16 cellular contexts compared by ENCODE assay signal in genomic region chr2:27871805-27872204, GRCh38.
"Had no signal": no experiment of that assay in that cellular context is flagged by ENCODE, and none has a peak within 500 bp of the region (broad histone marks: within the 10 kb centered on the region; RNA-seq: fewer than 3 reads in every experiment).

No MANE protein-coding gene starts in this region.

- H3K27me3 ChIP-seq: hepatocyte, transverse colon had no signal

- H3K4me3 ChIP-seq: coronary artery, hepatocyte, transverse colon had no signal

- H2AFZ ChIP-seq: hepatocyte had no signal

- H3K4me1 Mint-ChIP-seq: activated naive CD8-positive, alpha-beta T cell treated with anti-CD3 and anti-CD28 coated beads, Interleukin-2, amount 50 U/mL, for 24 hours; stimulated activated effector memory CD8-positive, alpha-beta T cell treated with anti-CD3 and anti-CD28 coated beads, Interleukin-12 subunit alpha, Interleukin-12 subunit beta, amount 100 ng/mL, for 72 hours had no signal

- DNase-seq: activated CD4-positive, alpha-beta T cell treated with anti-CD3 and anti-CD28 coated beads for 48 hours; activated CD8-positive, alpha-beta T cell treated with anti-CD3 and anti-CD28 coated beads, Interleukin-2, amount 10 ng/mL, durations not matched to agents 7 days and 5 days; activated naive CD4-positive, alpha-beta T cell treated with Interleukin-2 at 50 U/mL for 16 hours; activated naive CD8-positive, alpha-beta T cell treated with anti-CD3 and anti-CD28 coated beads, Interleukin-2, amount 50 U/mL, for 24 hours; central memory CD4-positive, alpha-beta T cell; effector CD4-positive, alpha-beta T cell; left ventricle myocardium superior; mesenchymal stem cell; transverse colon had no signal

- H3K79me2 ChIP-seq: hepatocyte had no signal

- H3K4me3 Mint-ChIP-seq: activated CD8-positive, alpha-beta T cell treated with anti-CD3 and anti-CD28 coated beads, Interleukin-2, amount 10 ng/mL, durations not matched to agents 7 days and 5 days; activated naive CD8-positive, alpha-beta T cell treated with anti-CD3 and anti-CD28 coated beads, Interleukin-2, amount 50 U/mL, for 24 hours; activated T-helper 1 cell treated with anti-CD3 and anti-CD28 coated beads, Interleukin-12 subunit alpha, Interleukin-12 subunit beta, Interleukin-2, Interleukin-4 antibody, amounts not matched to agents 30 ng/mL and 10 ng/mL and 1 ng/mL, durations not matched to agents 14 hours and 24 hours and 36 hours; stimulated activated effector memory CD8-positive, alpha-beta T cell treated with anti-CD3 and anti-CD28 coated beads, Interleukin-12 subunit alpha, Interleukin-12 subunit beta, amount 100 ng/mL, for 72 hours; T-helper 2 cell treated with Interferon-gamma antibody and Interleukin-4, amounts not matched to agents 5 μg/mL and 100 μg/mL, for 36 hours had no signal

- H3K27me3 Mint-ChIP-seq: activated naive CD8-positive, alpha-beta T cell treated with anti-CD3 and anti-CD28 coated beads, Interleukin-2, amount 50 U/mL, for 24 hours had no signal

- H3K27ac Mint-ChIP-seq: activated CD8-positive, alpha-beta T cell treated with anti-CD3 and anti-CD28 coated beads, Interleukin-2, amount 10 ng/mL, durations not matched to agents 7 days and 5 days; activated naive CD8-positive, alpha-beta T cell treated with anti-CD3 and anti-CD28 coated beads, Interleukin-2, amount 50 U/mL, for 24 hours; activated T-helper 1 cell treated with anti-CD3 and anti-CD28 coated beads, Interleukin-12 subunit alpha, Interleukin-12 subunit beta, Interleukin-2, Interleukin-4 antibody, amounts not matched to agents 30 ng/mL and 10 ng/mL and 1 ng/mL, durations not matched to agents 14 hours and 24 hours and 36 hours; stimulated activated effector memory CD8-positive, alpha-beta T cell treated with anti-CD3 and anti-CD28 coated beads, Interleukin-12 subunit alpha, Interleukin-12 subunit beta, amount 100 ng/mL, for 72 hours; T-helper 2 cell treated with Interferon-gamma antibody and Interleukin-4, amounts not matched to agents 5 μg/mL and 100 μg/mL, for 36 hours had no signal

- H3K36me3 ChIP-seq: transverse colon had no signal

- H3K4me1 ChIP-seq: transverse colon had no signal

- H3K27ac ChIP-seq: coronary artery, epithelial cell of prostate, hepatocyte, transverse colon, VCaP had no signal

- ATAC-seq: activated CD8-positive, alpha-beta T cell treated with anti-CD3 and anti-CD28 coated beads, Interleukin-2, amount 10 ng/mL, durations not matched to agents 7 days and 5 days; activated naive CD8-positive, alpha-beta T cell treated with anti-CD3 and anti-CD28 coated beads, Interleukin-2, amount 50 U/mL, for 24 hours; left ventricle myocardium superior; stimulated activated effector memory CD8-positive, alpha-beta T cell treated with anti-CD3 and anti-CD28 coated beads, Interleukin-12 subunit alpha, Interleukin-12 subunit beta, amount 100 ng/mL, for 72 hours had no signal

- H3K4me2 ChIP-seq: hepatocyte had no signal
